9 cellular contexts compared by ENCODE assay signal in the genomic region with DNA sequence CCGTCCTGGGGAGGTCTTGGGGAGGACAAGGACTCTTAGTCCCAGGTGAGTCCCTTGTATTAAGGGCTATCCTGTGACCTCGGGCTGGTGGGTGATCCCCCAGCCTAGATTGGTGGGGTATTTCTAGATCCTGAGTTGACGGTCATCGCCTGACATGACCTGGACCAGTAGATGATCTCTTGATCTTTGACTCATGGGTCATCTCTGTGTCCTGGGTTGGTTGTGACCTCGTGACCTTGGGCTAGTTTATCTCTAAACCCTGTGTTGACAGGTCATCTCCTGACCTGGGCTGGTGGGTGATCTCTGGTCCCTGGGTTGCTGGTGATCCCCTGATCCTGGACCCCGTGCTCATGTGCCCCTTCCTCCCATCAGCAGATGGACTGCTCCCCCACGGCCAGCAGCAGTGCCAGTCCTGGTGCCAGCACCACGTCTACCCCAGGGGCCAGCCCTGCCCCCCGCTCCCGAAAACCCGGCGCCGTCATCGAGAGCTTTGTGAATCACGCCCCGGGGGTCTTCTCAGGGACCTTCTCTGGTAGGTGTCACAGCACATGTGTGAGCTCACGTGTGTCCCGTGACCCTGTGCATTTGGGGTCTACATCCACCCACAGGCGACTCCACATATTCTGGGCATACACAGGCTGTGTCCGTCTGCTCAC. TPM values are rescaled to one million over a fixed set of nuclear protein-coding genes. Genes with fewer than 3 reads are reported as not detected.
DNase-seq lines count a peak whose midpoint lies in the region; TF ChIP-seq lines count a peak whose summit lies in the region.
"Had no signal": no experiment of that assay in that cellular context is flagged by ENCODE, and none has a peak within 500 bp of the region (broad histone marks: within the 10 kb centered on the region; RNA-seq: fewer than 3 reads in every experiment).

No MANE protein-coding gene starts in this region.

- H2BK15ac ChIP-seq in neuronal stem cell (ENCODE audit: low read length), result no peak overlapping the region

- no CpG with 5 or more reads among the region's 20 CpGs for WGBS in neuronal stem cell (ENCODE audit: extremely low coverage in 2 of 2, insufficient read length in 2 of 2, insufficient replicate concordance in 1 of 2), 2 donors

- H3K79me2 ChIP-seq in Karpas-422 (ENCODE audit: low read length), result peaks cover 26% of the 10 kb centered on the region

- H3K18ac ChIP-seq in neuronal stem cell (ENCODE audit: low read length), result no peak overlapping the region

- H3K9me2 ChIP-seq in Karpas-422 (replicated peaks; ENCODE audit: insufficient read depth, low read length), result no peaks in the 10 kb centered on the region

- H3K79me1 ChIP-seq in neuronal stem cell (ENCODE audit: low read depth, low read length), result peaks cover 29% of the 10 kb centered on the region

- H3K23ac ChIP-seq in neuronal stem cell (ENCODE audit: low read depth, low read length, poor library complexity), result peak overlapping the region; percentile 91

- H4K91ac ChIP-seq in neuronal stem cell (ENCODE audit: low read depth, low read length, poor library complexity), result no peak overlapping the region

- no peak for TF ChIP-seq CTCF in A673 (conservative IDR thresholded peaks at IDR 0.05; ENCODE audit: low read depth, low read length)

- peak overlapping the region; percentile 96 for H3K27ac ChIP-seq in A673 (ENCODE audit: low read depth, low read length, poor library complexity, severe bottlenecking)
- peak overlapping the region; percentile 42; the same call in 1 of the 2 replicates for H3K27ac ChIP-seq in Karpas-422 (ENCODE audit: low read length)
- peak overlapping the region; percentile 24 for H3K27ac ChIP-seq in neuronal stem cell (replicated peaks; ENCODE audit: low read length)

- no peak overlapping the region for H2BK120ac ChIP-seq in neuronal stem cell (ENCODE audit: low read depth, low read length)

- H4K8ac ChIP-seq in neuronal stem cell (ENCODE audit: low read depth, low read length), result peak overlapping the region; percentile 23

- intact Hi-C loops in A673 (cut with micrococcal nuclease; ENCODE audit: unreplicated experiment), result no loop called here

- H2AFZ ChIP-seq in Karpas-422 (ENCODE audit: low read length) (no peak overlapping the region), neuronal stem cell (ENCODE audit: low read length) (no peak overlapping the region)

- BruUV-seq in A673 (replicated peaks; lab: Mats Ljungman, UMichigan), result no TSS peak

- H3K4me1 ChIP-seq in A673 (ENCODE audit: insufficient read depth, low read length, poor library complexity, severe bottlenecking) (peaks cover 64% of the 10 kb centered on the region), Karpas-422 (ENCODE audit: low read length) (peaks cover 84% of the 10 kb centered on the region), endocrine pancreas (ENCODE audit: control insufficient read depth, insufficient read depth, low read length) (no peaks in the 10 kb centered on the region), neuronal stem cell (ENCODE audit: control insufficient read depth in 2 of 2, insufficient read depth in 1 of 2, low read depth in 1 of 2, low read length in 2 of 2) (peaks cover 13 to 41% of the 10 kb centered on the region in 2 donors)

- H2BK12ac ChIP-seq in neuronal stem cell (ENCODE audit: low read length), result no peak overlapping the region

- no peaks in the 10 kb centered on the region for H3K27me3 ChIP-seq in A673 (replicated peaks; ENCODE audit: insufficient read depth, low read depth, low read length, poor library complexity)
- H3K27me3 ChIP-seq in Karpas-422 (ENCODE audit: low read length), result no peaks in the 10 kb centered on the region
- H3K27me3 ChIP-seq in endocrine pancreas (ENCODE audit: control insufficient read depth, insufficient read depth, low read length), result no peaks in the 10 kb centered on the region
- no peaks in the 10 kb centered on the region for H3K27me3 ChIP-seq in neuronal stem cell (ENCODE audit: control insufficient read depth in 3 of 3, insufficient read depth in 3 of 3, low read depth in 1 of 3, low read length in 3 of 3)

- peaks cover 62% of the 10 kb centered on the region for H3K36me3 ChIP-seq in A673 (ENCODE audit: insufficient read depth, low read length, poor library complexity, severe bottlenecking)
- H3K36me3 ChIP-seq in Karpas-422 (ENCODE audit: insufficient read depth, low read length), result peaks cover 25% of the 10 kb centered on the region
- peaks cover 12% of the 10 kb centered on the region for H3K36me3 ChIP-seq in endocrine pancreas (ENCODE audit: control insufficient read depth, insufficient read depth, low read length)
- peaks cover 52 to 82% of the 10 kb centered on the region in 2 donors for H3K36me3 ChIP-seq in neuronal stem cell (replicated peaks in 1 of 2; ENCODE audit: control insufficient read depth in 2 of 2, insufficient read depth in 2 of 2, low read length in 2 of 2)

- DNase-seq in A673 (ENCODE audit: low spot score), result peak; percentile 28
- no peak for DNase-seq in Karpas-422
- DNase-seq in neuronal stem cell (ENCODE audit: low spot score), result no peak
- no peak for DNase-seq in GM19240 (ENCODE audit: insufficient read length, low spot score)
- no peak for DNase-seq in NCI-H2029 treated with DMSO at 0.1 percent for 48 hours (lab: John Stamatoyannopoulos, UW)
- no peak for DNase-seq in CD1c-positive myeloid dendritic cell (ENCODE audit: extremely low spot score)
- no peak for DNase-seq in NCI-H1092 (lab: John Stamatoyannopoulos, UW)
- DNase-seq: SIG-M5 had no signal

- H3K14ac ChIP-seq in neuronal stem cell (ENCODE audit: low read length), result no peak overlapping the region

- H4K20me1 ChIP-seq in Karpas-422 (ENCODE audit: insufficient read depth, low read depth, low read length), result peaks cover 28% of the 10 kb centered on the region

- H3K9ac ChIP-seq in Karpas-422 (ENCODE audit: low read length) (peak overlapping the region; percentile 32), endocrine pancreas (ENCODE audit: control insufficient read depth, insufficient read depth, low read length) (peak overlapping the region; percentile 25), neuronal stem cell (ENCODE audit: low read depth, low read length, poor library complexity) (peak overlapping the region; percentile 64)

- H3K4me2 ChIP-seq in Karpas-422 (ENCODE audit: low read depth, low read length, poor library complexity, severe bottlenecking), result no peak overlapping the region
- no peak overlapping the region for H3K4me2 ChIP-seq in neuronal stem cell (ENCODE audit: insufficient read depth, low read length, poor library complexity, severe bottlenecking)

- H3K4ac ChIP-seq in neuronal stem cell (ENCODE audit: low read length), result no peak overlapping the region

- no peak overlapping the region for H2BK5ac ChIP-seq in neuronal stem cell (ENCODE audit: low read length)

- CTCF ChIA-PET in A673 (lab: Charles Lee), result interaction anchor here (1.0 kb wide), 1 partner anchor 10 kb away, joined by 3 read pairs; no protein-coding TSS in a partner anchor

- no peaks in the 10 kb centered on the region for H3K9me3 ChIP-seq in A673 (ENCODE audit: low read depth, low read length, poor library complexity, severe bottlenecking)
- no peaks in the 10 kb centered on the region for H3K9me3 ChIP-seq in Karpas-422 (ENCODE audit: low read length)
- H3K9me3 ChIP-seq in endocrine pancreas (ENCODE audit: control insufficient read depth, low read length), result no peaks in the 10 kb centered on the region
- no peaks in the 10 kb centered on the region for H3K9me3 ChIP-seq in neuronal stem cell (replicated peaks in 1 of 2; ENCODE audit: control insufficient read depth in 2 of 2, insufficient read depth in 1 of 2, low read depth in 1 of 2, low read length in 2 of 2)

- POLR2A ChIA-PET in A673 (lab: Charles Lee; ENCODE audit: low non-redundant PET), result no interaction called here

- H2AK5ac ChIP-seq in neuronal stem cell (ENCODE audit: low read depth, low read length), result no peak overlapping the region

- H3K4me3 ChIP-seq in A673 (ENCODE audit: low read depth, low read length, poor library complexity, severe bottlenecking) (peak overlapping the region; percentile 96), Karpas-422 (ENCODE audit: low read length) (no peak overlapping the region), endocrine pancreas (ENCODE audit: control insufficient read depth, insufficient read depth, low read length) (no peak overlapping the region), neuronal stem cell (ENCODE audit: low read length in 2 of 2) (no peak overlapping the region)

RNA-seq across cellular contexts. Expression of a gene that starts 6.3 kb away (rescaled TPM):
- 156 and 169 TPM in 2 replicates for total RNA-seq in A673 (2021)
- total RNA-seq in Karpas-422 (2014; rRNA removed; shearing (Covaris generic); ENCODE audit: low replicate concordance), result 21.4 and 40.5 TPM in 2 replicates
- polyA plus RNA-seq in neuronal stem cell (2013, experiment 1 of 2), result 98.3 TPM
- polyA plus RNA-seq in neuronal stem cell (2013, experiment 2 of 2), result 99.9 TPM

RNA-seq across cellular contexts. Expression of a gene that starts 13.1 kb away (rescaled TPM):
- 237 and 250 TPM in 2 replicates for total RNA-seq in A673 (2021)
- 64.3 and 110 TPM in 2 replicates for total RNA-seq in Karpas-422 (2014; rRNA removed; shearing (Covaris generic); ENCODE audit: low replicate concordance)
- 106 TPM for polyA plus RNA-seq in neuronal stem cell (2013, experiment 1 of 2)
- polyA plus RNA-seq in neuronal stem cell (2013, experiment 2 of 2), result 101 TPM

RNA-seq across cellular contexts. Expression of a gene that starts 14.5 kb away (rescaled TPM):
- total RNA-seq in A673 (2021), result 287 and 386 TPM in 2 replicates
- 141 and 291 TPM in 2 replicates for total RNA-seq in Karpas-422 (2014; rRNA removed; shearing (Covaris generic); ENCODE audit: low replicate concordance)
- polyA plus RNA-seq in neuronal stem cell (2013, experiment 1 of 2), result 218 TPM
- 217 TPM for polyA plus RNA-seq in neuronal stem cell (2013, experiment 2 of 2)

RNA-seq across cellular contexts. Expression of a gene that starts 16.9 kb away (rescaled TPM):
- 13.3 and 15.0 TPM in 2 replicates for total RNA-seq in A673 (2021)
- total RNA-seq in Karpas-422 (2014; rRNA removed; shearing (Covaris generic); ENCODE audit: low replicate concordance), result 1.6 and 4.1 TPM in 2 replicates
- 14.0 TPM for polyA plus RNA-seq in neuronal stem cell (2013, experiment 1 of 2)
- polyA plus RNA-seq in neuronal stem cell (2013, experiment 2 of 2), result 12.8 TPM

RNA-seq across cellular contexts. Expression of a gene that starts 20.7 kb away (rescaled TPM):
- total RNA-seq in A673 (2021), result 69.4 and 88.6 TPM in 2 replicates
- total RNA-seq in Karpas-422 (2014; rRNA removed; shearing (Covaris generic); ENCODE audit: low replicate concordance), result 32.7 and 68.1 TPM in 2 replicates
- polyA plus RNA-seq in neuronal stem cell (2013, experiment 1 of 2), result 23.8 TPM
- polyA plus RNA-seq in neuronal stem cell (2013, experiment 2 of 2), result 24.1 TPM

Comparison
In these comparisons a context has a peak if more than half of its experiments do, and no peak if none do; other contexts are left out.
1. H3K27ac ChIP-seq: peak in every context shown above with its lines; median percentile 96 in A673; 42 in Karpas-422; 24 in neuronal stem cell.